Comparison of ENCODE assay signal across 15 cellular contexts in the genomic region with DNA sequence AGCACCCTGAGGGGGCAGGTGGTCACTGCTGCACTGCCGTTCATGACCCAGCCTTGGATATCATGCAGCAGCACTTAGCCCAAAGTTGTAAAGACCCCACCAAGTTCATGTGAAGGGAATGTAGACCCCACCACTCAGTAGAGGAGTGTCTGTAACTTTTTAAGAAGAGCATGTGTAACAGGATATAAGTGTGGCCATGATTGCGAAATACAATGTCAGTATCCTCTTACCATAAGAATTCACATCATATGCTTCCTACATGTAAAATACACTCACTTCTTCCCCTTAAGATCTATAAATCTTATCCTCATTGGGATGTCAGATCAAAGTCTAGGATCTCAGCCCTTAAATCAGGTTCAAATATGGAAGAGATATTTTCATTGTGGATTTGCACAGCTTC.
DNase-seq lines count a peak whose midpoint lies in the region; ATAC-seq, FAIRE-seq and TF ChIP-seq lines count a peak whose summit lies in the region.
"Had no signal": no experiment of that assay in that cellular context is flagged by ENCODE, and none has a peak within 500 bp of the region (broad histone marks: within the 10 kb centered on the region; RNA-seq: fewer than 3 reads in every experiment).

No MANE protein-coding gene starts in this region.

- H2BK15ac ChIP-seq in IMR-90 (ENCODE audit: low read depth, low read length): no peak overlapping the region

- dilution Hi-C loops in IMR-90 (cut with HindIII; ENCODE audit: low sequenced_read_pairs, unreplicated experiment): no loop called here

- H3K4me1 ChIP-seq in IMR-90 (ENCODE audit: control insufficient read depth, insufficient read depth, low read length): no peaks in the 10 kb centered on the region

- no peak overlapping the region for H3K4ac ChIP-seq in IMR-90 (ENCODE audit: low read depth, low read length)

- no peak overlapping the region for H3K4me2 ChIP-seq in IMR-90 (ENCODE audit: low read depth, low read length)

- BruUV-seq in IMR-90 (replicated peaks; lab: Mats Ljungman, UMichigan): no TSS peak

- no peak overlapping the region for H3K9ac ChIP-seq in IMR-90 (ENCODE audit: low read depth, low read length)

- in situ Hi-C loops in IMR-90 (cut with MboI; ENCODE audit: low sequenced_read_pairs): no loop called here

- TF ChIP-seq CTCF in D721Med (IDR thresholded peaks at IDR 0.05; ENCODE audit: insufficient read depth, missing control alignments): no peak
- TF ChIP-seq CTCF in IMR-90 (conservative IDR thresholded peaks at IDR 0.05; ENCODE audit: low read depth, low read length): no peak
- no peak for TF ChIP-seq CTCF in cardiac fibroblast (IDR thresholded peaks at IDR 0.05; ENCODE audit: low read depth, low read length)
- no peak for TF ChIP-seq CTCF in fibroblast of villous mesenchyme (IDR thresholded peaks at IDR 0.05; ENCODE audit: insufficient read depth, low read depth, low read length)

- no peaks in the 10 kb centered on the region for H3K27me3 ChIP-seq in IMR-90 (ENCODE audit: control insufficient read depth, insufficient read depth, low read length)

- POLR2A ChIA-PET in IMR-90 (lab: Charles Lee; ENCODE audit: unreplicated experiment): no interaction called here

- H3K79me1 ChIP-seq in IMR-90 (ENCODE audit: low read depth in 1 of 2, low read length in 2 of 2): peaks cover 4 to 7% of the 10 kb centered on the region in 2 experiments; a peak in 2 of 4 replicates

- H3K14ac ChIP-seq in IMR-90 (replicated peaks; ENCODE audit: low read depth, low read length): no peak overlapping the region

- H3K9me1 ChIP-seq in IMR-90 (ENCODE audit: insufficient read depth, low read length): no peaks in the 10 kb centered on the region; the same call in 1 of the 2 replicates

- TF ChIP-seq POLR2A in IMR-90 (IDR thresholded peaks at IDR 0.05; ENCODE audit: low read depth, low read length): no peak

- ATAC-seq in IMR-90 (ENCODE audit: low read depth) (no peak), HG03439 (IDR thresholded peaks at IDR 0.05; ENCODE audit: unreplicated experiment) (no peak)
- ATAC-seq: Panc1 had no signal

- no peak overlapping the region for H2AK9ac ChIP-seq in IMR-90 (replicated peaks; ENCODE audit: low read depth, low read length, poor library complexity)

- peaks cover 2% of the 10 kb centered on the region; the same call in 1 of the 2 replicates for H3K36me3 ChIP-seq in IMR-90 (ENCODE audit: control insufficient read depth, insufficient read depth, low read length)

- no peak overlapping the region for H2BK5ac ChIP-seq in IMR-90 (ENCODE audit: low read depth, low read length, poor library complexity, severe bottlenecking)

- DNase-seq in D721Med (ENCODE audit: insufficient read length, low spot score): no peak
- peak; percentile 33 for DNase-seq in IMR-90
- DNase-seq in cardiac fibroblast (ENCODE audit: low read depth in 2 of 2): peak; percentile 23 to 44
- DNase-seq in fibroblast of villous mesenchyme (ENCODE audit: low read depth): peak; percentile 23
- no peak for DNase-seq in DMS153 treated with DMSO at 0.1 percent for 48 hours (lab: John Stamatoyannopoulos, UW; ENCODE audit: unreplicated experiment)
- no peak for DNase-seq in urothelium cell line (ENCODE audit: low spot score)
- DNase-seq in MV-4-11 (lab: John Stamatoyannopoulos, UW): no peak
- DNase-seq: DMS79 treated with DMSO at 0.1 percent for 48 hours, NCI-H1105, NCI-H1694 treated with DMSO at 0.1 percent for 48 hours, NCI-H446, NCI-H774, Right ventricle myocardium superior had no signal

- H3K4me3 ChIP-seq in IMR-90 (ENCODE audit: insufficient read depth, low read depth, low read length) (no peak overlapping the region), cardiac fibroblast (replicated peaks in 1 of 2; ENCODE audit: low read depth in 2 of 2, low read length in 2 of 2) (no peak overlapping the region), fibroblast of villous mesenchyme (ENCODE audit: low read depth, low read length) (no peak overlapping the region)

- no peak overlapping the region for H4K5ac ChIP-seq in IMR-90 (ENCODE audit: low read depth, low read length)

- CTCF ChIA-PET in IMR-90 (lab: Yijun Ruan, JAX): no interaction called here

- FAIRE-seq in D721Med (lab: Jason Lieb, UNC) (peak; percentile 56), urothelium cell line (lab: Jason Lieb, UNC) (no peak)

- H3K27ac ChIP-seq in IMR-90 (ENCODE audit: insufficient read depth, low read length): no peak overlapping the region

- no peak overlapping the region for H2BK120ac ChIP-seq in IMR-90 (ENCODE audit: low read depth, low read length)

- H2AK5ac ChIP-seq in IMR-90 (ENCODE audit: low read depth, low read length): no peak overlapping the region

- H4K91ac ChIP-seq in IMR-90 (ENCODE audit: insufficient read depth, low read depth, low read length): no peak overlapping the region

- no peak overlapping the region for H3K18ac ChIP-seq in IMR-90 (ENCODE audit: low read depth, low read length)

- no peak overlapping the region for H2BK20ac ChIP-seq in IMR-90 (ENCODE audit: low read depth, low read length)

- no peak overlapping the region for H4K8ac ChIP-seq in IMR-90 (ENCODE audit: low read depth in 2 of 2, low read length in 2 of 2)

- intact Hi-C loops in IMR-90 (cut with micrococcal nuclease): no loop called here

- H3K56ac ChIP-seq in IMR-90 (ENCODE audit: extremely low read depth, insufficient read depth, low read length): no peak overlapping the region

- H3K9me3 ChIP-seq in IMR-90 (ENCODE audit: control insufficient read depth, insufficient read depth, low read length): peaks cover 7% of the 10 kb centered on the region

- no peak overlapping the region for H3K23ac ChIP-seq in IMR-90 (ENCODE audit: low read depth, low read length)

- no peaks in the 10 kb centered on the region for H4K20me1 ChIP-seq in IMR-90 (ENCODE audit: insufficient read depth, low read length)

- no peak overlapping the region for H2AFZ ChIP-seq in IMR-90 (replicated peaks; ENCODE audit: low read length, poor library complexity)

- no CpG with 5 or more reads among the region's 2 CpGs for WGBS in IMR-90 (ENCODE audit: extremely low coverage in 2 of 2, insufficient read length in 1 of 2), 2 experiments

- TF ChIP-seq RAD21 in IMR-90 (IDR thresholded peaks at IDR 0.05; ENCODE audit: low read length): no peak

TF ChIP-seq in IMR-90, 13 proteins besides CTCF, POLR2A, EP300 and RAD21:
- TF ChIP-seq CEBPB (IDR thresholded peaks at IDR 0.05; ENCODE audit: low read depth, low read length): peak; percentile 96
- no peak for TF ChIP-seq FOS (IDR thresholded peaks at IDR 0.05; ENCODE audit: low read depth, low read length)
- TF ChIP-seq, protein P1, sequence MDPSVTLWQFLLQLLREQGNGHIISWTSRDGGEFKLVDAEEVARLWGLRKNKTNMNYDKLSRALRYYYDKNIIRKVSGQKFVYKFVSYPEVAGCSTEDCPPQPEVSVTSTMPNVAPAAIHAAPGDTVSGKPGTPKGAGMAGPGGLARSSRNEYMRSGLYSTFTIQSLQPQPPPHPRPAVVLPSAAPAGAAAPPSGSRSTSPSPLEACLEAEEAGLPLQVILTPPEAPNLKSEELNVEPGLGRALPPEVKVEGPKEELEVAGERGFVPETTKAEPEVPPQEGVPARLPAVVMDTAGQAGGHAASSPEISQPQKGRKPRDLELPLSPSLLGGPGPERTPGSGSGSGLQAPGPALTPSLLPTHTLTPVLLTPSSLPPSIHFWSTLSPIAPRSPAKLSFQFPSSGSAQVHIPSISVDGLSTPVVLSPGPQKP (IDR thresholded peaks at IDR 0.05; ENCODE audit: borderline replicate concordance, low read depth, low read length): no peak
- no peak for TF ChIP-seq CHD1 (IDR thresholded peaks at IDR 0.05; ENCODE audit: low read depth, low read length)
- TF ChIP-seq NFE2L2 (IDR thresholded peaks at IDR 0.05; ENCODE audit: low read depth, low read length): no peak
- no peak for TF ChIP-seq MXI1 (IDR thresholded peaks at IDR 0.05; ENCODE audit: borderline replicate concordance, low read depth, low read length)
TF ChIP-seq in IMR-90: peak in this region for 1.

Comparison
In these comparisons a context has a peak if more than half of its experiments do, and no peak if none do; other contexts are left out.
1. DNase-seq: peak in IMR-90 (single experiment), cardiac fibroblast (2 of 2) and fibroblast of villous mesenchyme (single experiment); none in D721Med (single experiment), DMS153 treated with DMSO at 0.1 percent for 48 hours (single experiment), urothelium cell line (single experiment) and MV-4-11 (single experiment).